Comparison of ENCODE assay signal across 1 cellular context in genomic region chr18:76404345-76404831, GRCh38.
TF ChIP-seq lines count a peak whose summit lies in the region.

No MANE protein-coding gene starts in this region.

TF ChIP-seq in IMR-90, 13 proteins besides CTCF, POLR2A, EP300 and RAD21 (continued from another document):
- no peak for TF ChIP-seq MAZ (IDR thresholded peaks at IDR 0.05; ENCODE audit: borderline replicate concordance, low read depth, low read length)
- TF ChIP-seq NFE2L2 (IDR thresholded peaks at IDR 0.05; ENCODE audit: low read depth, low read length), result no peak
- TF ChIP-seq BHLHE40 (IDR thresholded peaks at IDR 0.05; ENCODE audit: low read depth, low read length), result no peak
- TF ChIP-seq MXI1 (IDR thresholded peaks at IDR 0.05; ENCODE audit: borderline replicate concordance, low read depth, low read length), result no peak
- no peak for TF ChIP-seq SMC3 (IDR thresholded peaks at IDR 0.05; ENCODE audit: low read depth, low read length)
- TF ChIP-seq MAFK (IDR thresholded peaks at IDR 0.05; ENCODE audit: low read depth, low read length), result no peak
- TF ChIP-seq FOS (IDR thresholded peaks at IDR 0.05; ENCODE audit: low read depth, low read length), result no peak
- no peak for TF ChIP-seq USF2 (IDR thresholded peaks at IDR 0.05; ENCODE audit: low read depth, low read length)
